1 cellular context compared by ENCODE assay signal in the genomic region with DNA sequence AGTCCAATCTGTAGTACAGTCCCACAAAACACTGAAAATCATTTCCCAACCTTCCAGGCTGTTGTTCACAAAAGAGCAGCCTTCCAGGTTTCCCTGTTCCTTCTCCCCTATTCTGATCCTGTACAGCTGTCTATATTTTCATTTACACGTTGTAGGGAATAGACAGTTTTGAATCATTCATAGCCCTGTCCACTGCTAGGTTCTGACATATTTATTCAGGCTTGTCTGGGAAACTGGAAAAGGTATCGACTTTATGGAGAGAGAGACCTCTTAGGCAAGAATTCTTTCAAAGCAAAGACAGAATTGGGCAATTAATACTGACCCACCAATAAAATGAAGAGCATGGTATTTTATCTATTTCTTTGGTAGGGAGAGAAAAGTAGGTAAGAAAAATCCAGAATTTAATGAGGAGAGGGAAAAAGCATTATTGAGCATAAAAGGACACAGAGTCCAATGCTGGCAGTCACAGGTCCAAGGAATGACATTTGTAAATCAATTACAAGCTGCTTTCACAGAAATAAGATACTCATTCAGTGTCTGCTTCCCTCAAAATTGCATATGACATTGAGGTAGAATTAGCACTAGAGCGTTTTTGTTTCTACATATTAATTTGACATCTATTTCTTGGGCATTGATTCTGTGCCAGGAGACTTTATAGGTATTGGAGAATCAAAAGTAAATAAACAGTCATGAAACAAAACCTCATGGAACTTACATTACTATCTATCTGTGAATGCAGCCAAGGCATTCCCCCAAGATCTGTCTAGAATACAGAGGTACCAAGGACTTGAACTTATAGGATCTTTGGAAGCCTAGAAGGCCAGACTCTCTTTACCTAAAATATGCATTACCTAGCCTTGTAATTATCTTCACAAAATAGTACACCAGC.
TF ChIP-seq lines count a peak whose summit lies in the region.

No MANE protein-coding gene starts in this region.

TF ChIP-seq in SK-N-SH treated with all-trans-retinoic acid at 6 μM for 48 hours, 23 proteins besides CTCF, POLR2A, EP300 and RAD21 (continued from another document):
- TF ChIP-seq POU6F1 (CRISPR knock-in tag; IDR thresholded peaks at IDR 0.05; ENCODE audit: borderline replicate concordance, low read depth) (no peak), ZNF8 (CRISPR knock-in tag; IDR thresholded peaks at IDR 0.05) (no peak), PATZ1 (CRISPR knock-in tag; IDR thresholded peaks at IDR 0.05; ENCODE audit: borderline replicate concordance) (no peak), PPARA (CRISPR knock-in tag; IDR thresholded peaks at IDR 0.05; ENCODE audit: borderline replicate concordance) (no peak)
